Comparison of ENCODE assay signal across 10 cellular contexts in the genomic region with DNA sequence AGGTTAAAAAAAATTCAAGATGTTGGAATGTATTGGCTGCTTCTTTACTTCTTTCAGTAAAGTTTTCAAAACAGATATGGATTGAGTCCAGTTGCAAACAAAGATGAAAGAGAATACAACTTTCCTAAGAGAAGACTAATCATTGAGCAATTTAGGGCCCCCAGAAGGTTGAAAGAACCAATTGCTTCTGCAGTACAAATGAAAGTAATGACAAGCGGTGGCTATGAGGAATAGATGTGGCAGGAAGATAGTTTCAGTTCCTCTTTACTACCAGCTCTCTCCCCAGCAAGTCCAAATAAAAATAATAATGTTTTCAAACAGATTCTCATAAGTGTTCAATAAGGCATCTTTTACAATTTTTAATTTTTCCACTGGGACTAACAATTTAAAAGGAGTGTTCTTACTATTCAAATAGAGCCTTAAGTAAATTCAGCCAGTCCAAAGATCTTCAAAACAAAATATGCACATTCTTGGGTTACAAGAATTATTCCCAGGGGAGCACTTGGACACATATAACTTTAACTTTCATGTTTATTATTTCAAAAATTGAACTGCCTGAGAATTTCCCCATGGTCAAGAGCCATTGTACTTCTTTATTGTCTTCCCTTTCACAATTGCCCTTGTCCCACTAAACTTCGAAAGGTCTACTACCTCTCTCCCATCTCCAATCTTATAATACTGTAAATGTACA.
DNase-seq lines count a peak whose midpoint lies in the region; ATAC-seq and TF ChIP-seq lines count a peak whose summit lies in the region.
"Had no signal": no experiment of that assay in that cellular context is flagged by ENCODE, and none has a peak within 500 bp of the region (broad histone marks: within the 10 kb centered on the region; RNA-seq: fewer than 3 reads in every experiment).

No MANE protein-coding gene starts in this region.

- intact Hi-C loops in lower leg skin (cut with DNase I; ENCODE audit: low total_unique reads) = no loop called here

- 75 to 76% methylated on average over 2 of the region's 2 CpGs for WGBS in lower leg skin, 2 donors

- ATAC-seq in GM18858 (IDR thresholded peaks at IDR 0.05; ENCODE audit: unreplicated experiment) (peak; percentile 100), GM21825 (IDR thresholded peaks at IDR 0.05; ENCODE audit: unreplicated experiment) (peak; percentile 100), HG03521 (IDR thresholded peaks at IDR 0.05; ENCODE audit: unreplicated experiment) (peak; percentile 100)
- ATAC-seq: pancreas had no signal

- DNase-seq in fibroblast of mammary gland (ENCODE audit: low read depth) (peak; percentile 18), NCI-H187 (lab: John Stamatoyannopoulos, UW) (no peak), NCI-H69 (lab: John Stamatoyannopoulos, UW) (no peak), lower leg skin (ENCODE audit: low spot score in 2 of 2) (no peak), SHP77 (lab: John Stamatoyannopoulos, UW) (no peak)
- DNase-seq: activated naive CD4-positive, alpha-beta T cell treated with anti-CD3 and anti-CD28 coated beads, Interleukin-2, amount 50 U/mL, for 16 hours; pancreas had no signal

- TF ChIP-seq POLR2A in lower leg skin (IDR thresholded peaks at IDR 0.05) = no peak

- H3K4me3 ChIP-seq in fibroblast of mammary gland (ENCODE audit: control insufficient read depth, low read depth, low read length) = no peak overlapping the region
- H3K4me3 ChIP-seq in lower leg skin (ENCODE audit: low read depth, poor library complexity, severe bottlenecking) = no peak overlapping the region
- H3K4me3 ChIP-seq: pancreas had no signal

- no peak for TF ChIP-seq CTCF in fibroblast of mammary gland (conservative IDR thresholded peaks at IDR 0.05; ENCODE audit: control insufficient read depth, insufficient read depth, low read depth, low read length)
- no peak for TF ChIP-seq CTCF in lower leg skin (IDR thresholded peaks at IDR 0.05)
